In genomic region chr9:92325991-92326500, GRCh38 we compare ENCODE assay signal across 8 cellular contexts. TPM values are rescaled to one million over a fixed set of nuclear protein-coding genes. Genes with fewer than 3 reads are reported as not detected.
A peak's percentile ranks its signal among the peaks of the same experiment; 100 is the strongest.
DNase-seq lines count a peak whose midpoint lies in the region; ATAC-seq and TF ChIP-seq lines count a peak whose summit lies in the region.

No MANE protein-coding gene starts in this region.

- TF ChIP-seq EP300 in upper lobe of left lung (IDR thresholded peaks at IDR 0.05), result no peak

- no TSS peak for BruUV-seq in MCF 10A (replicated peaks; lab: Mats Ljungman, UMichigan)

- H3K27me3 Mint-ChIP-seq in activated naive CD4-positive, alpha-beta T cell treated with anti-CD3 and anti-CD28 coated beads, Interleukin-2, amount 10 ng/mL, durations not matched to agents 7 days and 5 days, result no peaks in the 10 kb centered on the region
- no peaks in the 10 kb centered on the region for H3K27me3 Mint-ChIP-seq in MCF 10A (ENCODE audit: insufficient read depth, unreplicated experiment)

- H3K4me3 Mint-ChIP-seq in activated naive CD4-positive, alpha-beta T cell treated with anti-CD3 and anti-CD28 coated beads, Interleukin-2, amount 10 ng/mL, durations not matched to agents 7 days and 5 days, result peak overlapping the region; percentile 96
- peak overlapping the region; percentile 97 for H3K4me3 Mint-ChIP-seq in MCF 10A (ENCODE audit: unreplicated experiment)

- TF ChIP-seq CTCF in MCF 10A (IDR thresholded peaks at IDR 0.05; ENCODE audit: unreplicated experiment) (no peak), lower leg skin (IDR thresholded peaks at IDR 0.05) (no peak), upper lobe of left lung (IDR thresholded peaks at IDR 0.05) (no peak)

- CTCF ChIA-PET in activated naive CD4-positive, alpha-beta T cell treated with anti-CD3 and anti-CD28 coated beads, Interleukin-2, amount 10 ng/mL, durations not matched to agents 7 days and 5 days (lab: Charles Lee), result interaction anchor here (0.6 to 2.1 kb wide), 3 partner anchors 117 to 329 kb away, joined by 3 to 6 read pairs (median 3); no protein-coding TSS in a partner anchor
- CTCF ChIA-PET in MCF 10A (lab: Yijun Ruan, JAX), result interaction anchor here (0.6 to 5.9 kb wide), 12 partner anchors 18 to 1411 kb away, joined by 3 to 46 read pairs (median 4); no protein-coding TSS in a partner anchor

- H3K4me1 ChIP-seq in upper lobe of left lung, result peaks cover 14 to 25% (median 20%) of the 10 kb centered on the region in 4 donors

- POLR2A ChIA-PET in MCF 10A (lab: Yijun Ruan, JAX), result interaction anchor here (0.6 to 5.0 kb wide), 31 partner anchors 10 to 464 kb away, joined by 3 to 64 read pairs (median 4); partner anchors contain the start of genes BICD2, IPPK and SPTLC1

- H3K4me1 Mint-ChIP-seq in activated naive CD4-positive, alpha-beta T cell treated with anti-CD3 and anti-CD28 coated beads, Interleukin-2, amount 10 ng/mL, durations not matched to agents 7 days and 5 days, result peaks cover 40% of the 10 kb centered on the region
- peaks cover 26% of the 10 kb centered on the region for H3K4me1 Mint-ChIP-seq in MCF 10A (ENCODE audit: insufficient read depth, unreplicated experiment)

- H3K4me3 ChIP-seq in lower leg skin (ENCODE audit: low read depth, poor library complexity, severe bottlenecking), result peak overlapping the region; percentile 68
- H3K4me3 ChIP-seq in upper lobe of left lung, result peak overlapping the region; percentile 79 to 91 (median 86)

- peak overlapping the region; percentile 94 for H3K27ac Mint-ChIP-seq in activated naive CD4-positive, alpha-beta T cell treated with anti-CD3 and anti-CD28 coated beads, Interleukin-2, amount 10 ng/mL, durations not matched to agents 7 days and 5 days
- peak overlapping the region; percentile 98 for H3K27ac Mint-ChIP-seq in MCF 10A (ENCODE audit: low read depth, unreplicated experiment)

- no peaks in the 10 kb centered on the region for H3K27me3 ChIP-seq in upper lobe of left lung

- H3K9me3 Mint-ChIP-seq in activated naive CD4-positive, alpha-beta T cell treated with anti-CD3 and anti-CD28 coated beads, Interleukin-2, amount 10 ng/mL, durations not matched to agents 7 days and 5 days, result no peaks in the 10 kb centered on the region
- no peaks in the 10 kb centered on the region for H3K9me3 Mint-ChIP-seq in MCF 10A (ENCODE audit: unreplicated experiment)

- H3K36me3 Mint-ChIP-seq in activated naive CD4-positive, alpha-beta T cell treated with anti-CD3 and anti-CD28 coated beads, Interleukin-2, amount 10 ng/mL, durations not matched to agents 7 days and 5 days, result peaks cover 26% of the 10 kb centered on the region
- H3K36me3 Mint-ChIP-seq in MCF 10A (ENCODE audit: insufficient read depth, unreplicated experiment), result peaks cover 29% of the 10 kb centered on the region

- TF ChIP-seq POLR2A in lower leg skin (IDR thresholded peaks at IDR 0.05), result no peak
- TF ChIP-seq POLR2A in upper lobe of left lung (IDR thresholded peaks at IDR 0.05), result no peak

- peaks cover 0 to 18% (median 12%) of the 10 kb centered on the region in 4 donors for H3K36me3 ChIP-seq in upper lobe of left lung

- intact Hi-C loops in MCF 10A (cut with micrococcal nuclease), result loop anchor here (1.0 to 5.0 kb wide), 2 partner anchors 33 to 181 kb away; partner anchors contain the start of gene IARS1
- intact Hi-C loops in lower leg skin (cut with DNase I; ENCODE audit: low total_unique reads), result loop anchor here (5.0 kb wide), 1 partner anchor 306 kb away; no protein-coding TSS in a partner anchor

- WGBS in lower leg skin, 2 donors, result 0 to 2% methylated on average over 19 to 26 of the region's 30 CpGs
- 3 to 4% methylated on average over 16 to 17 of the region's 30 CpGs for WGBS in upper lobe of left lung, 2 donors

- no peaks in the 10 kb centered on the region for H3K9me3 ChIP-seq in upper lobe of left lung

- no peak for DNase-seq in activated naive CD4-positive, alpha-beta T cell treated with anti-CD3 and anti-CD28 coated beads, Interleukin-2, amount 10 ng/mL, durations not matched to agents 7 days and 5 days
- no peak for DNase-seq in activated naive CD4-positive, alpha-beta T cell treated with anti-CD3 and anti-CD28 coated beads, Interleukin-2, amount 50 U/mL, for 16 hours
- DNase-seq in MV-4-11 (lab: John Stamatoyannopoulos, UW) (peak; percentile 57), MCF 10A (ENCODE audit: unreplicated experiment) (no peak), lower leg skin (ENCODE audit: low spot score in 2 of 2) (peak in 1 of 2 donors; percentile 44), upper lobe of left lung (no peak), NCI-H1694 treated with DMSO at 0.1 percent for 48 hours (lab: John Stamatoyannopoulos, UW) (no peak)

- ATAC-seq in upper lobe of left lung (ENCODE audit: low FRiP score in 2 of 2) (peak in 1 of 2 donors; percentile 23), GM18867 (IDR thresholded peaks at IDR 0.05; ENCODE audit: unreplicated experiment) (no peak)

- peak overlapping the region; percentile 93 to 98 (median 97) for H3K27ac ChIP-seq in upper lobe of left lung

RNA-seq across cellular contexts. Expression of gene CENPP, which starts 0.3 kb away (rescaled TPM):
- total RNA-seq in MCF 10A (2022), result 1.5 and 4.2 TPM in 2 replicates
- 10 to 100 TPM in 2 of 4 donors, 1 to 10 TPM in 2; 7.8 to 28.8 (median 12.2) TPM for total RNA-seq in lower leg skin
- total RNA-seq in upper lobe of left lung, result 10 to 100 TPM in 1 of 6 donors, 1 to 10 TPM in 5; 2.9 to 17.8 (median 4.9) TPM

RNA-seq across cellular contexts. Expression of gene NOL8, which starts 0.9 kb away (rescaled TPM):
- total RNA-seq in MCF 10A (2022) (38.7 and 41.8 TPM in 2 replicates), lower leg skin (10 to 100 TPM; 20.4 to 40.8 (median 21.9) TPM), upper lobe of left lung (100 to 1,000 TPM in 1 of 6 donors, 10 to 100 TPM in 5; 22.1 to 107 (median 27.1) TPM)

RNA-seq across cellular contexts. Expression of gene IARS1, which starts 32.5 kb away (rescaled TPM):
- 390 and 403 TPM in 2 replicates for total RNA-seq in MCF 10A (2022)
- total RNA-seq in lower leg skin, result 10 to 100 TPM; 39.3 to 54.9 (median 46.7) TPM
- 100 to 1,000 TPM in 1 of 6 donors, 10 to 100 TPM in 5; 39.0 to 114 (median 71.9) TPM for total RNA-seq in upper lobe of left lung
